In genomic region chr5:71882826-71883744, GRCh38 we compare ENCODE assay signal across 16 cellular contexts.
DNase-seq lines count a peak whose midpoint lies in the region; ATAC-seq and TF ChIP-seq lines count a peak whose summit lies in the region.
"Had no signal": no experiment of that assay in that cellular context is flagged by ENCODE, and none has a peak within 500 bp of the region (broad histone marks: within the 10 kb centered on the region; RNA-seq: fewer than 3 reads in every experiment).

No MANE protein-coding gene starts in this region.

- no peak overlapping the region for H3K4me3 ChIP-seq in mammary epithelial cell (replicated peaks in 1 of 3; ENCODE audit: insufficient read depth in 1 of 3, low read depth in 2 of 3, low read length in 3 of 3)
- no peak overlapping the region for H3K4me3 ChIP-seq in SK-N-SH (ENCODE audit: low read depth in 2 of 2, low read length in 1 of 2)
- H3K4me3 ChIP-seq in thoracic aorta: no peak overlapping the region
- H3K4me3 ChIP-seq: esophagus squamous epithelium had no signal

- TF ChIP-seq CTCF in mammary epithelial cell (conservative IDR thresholded peaks at IDR 0.05 in 1 of 2, IDR thresholded peaks at IDR 0.05 in 1 of 2; ENCODE audit: extremely low read depth in 1 of 2, insufficient read depth in 1 of 2, low read depth in 1 of 2, low read length in 2 of 2) (no peak), MCF 10A (IDR thresholded peaks at IDR 0.05; ENCODE audit: unreplicated experiment) (no peak), SK-N-SH (IDR thresholded peaks at IDR 0.05) (0 out of 2 replicates have a peak, but pooled peaks have one; percentile 15), glutamatergic neuron (IDR thresholded peaks at IDR 0.05; ENCODE audit: partially characterized antibody, unreplicated experiment) (no peak), thoracic aorta (IDR thresholded peaks at IDR 0.05) (no peak)

- intact Hi-C loops in mammary epithelial cell (cut with micrococcal nuclease) (no loop called here), MCF 10A (cut with micrococcal nuclease) (no loop called here)

- in situ Hi-C loops in mammary epithelial cell (cut with MboI; ENCODE audit: low sequenced_read_pairs in 2 of 2): no loop called here

- H3K27me3 Mint-ChIP-seq in MCF 10A (ENCODE audit: insufficient read depth, unreplicated experiment): no peaks in the 10 kb centered on the region
- H3K27me3 Mint-ChIP-seq in glutamatergic neuron (ENCODE audit: unreplicated experiment): no peaks in the 10 kb centered on the region

- H3K27me3 ChIP-seq in mammary epithelial cell (ENCODE audit: insufficient read depth, low read length) (no peaks in the 10 kb centered on the region), SK-N-SH (ENCODE audit: insufficient read depth) (no peaks in the 10 kb centered on the region), thoracic aorta (replicated peaks; ENCODE audit: insufficient read depth) (no peaks in the 10 kb centered on the region)

- H3K79me2 ChIP-seq in mammary epithelial cell (ENCODE audit: insufficient read depth, low read length) (no peaks in the 10 kb centered on the region), SK-N-SH (ENCODE audit: insufficient read depth) (no peaks in the 10 kb centered on the region)

- H3K27ac ChIP-seq in mammary epithelial cell (ENCODE audit: insufficient read depth, low read depth, low read length) (no peak overlapping the region), SK-N-SH (ENCODE audit: low read depth in 2 of 2, low read length in 1 of 2) (peak overlapping the region in 1 of 2 experiments; percentile 18; a peak in 1 of 4 replicates), thoracic aorta (peak overlapping the region; percentile 13 to 33)

- peak in 1 of 2 experiments; percentile 45; a peak in 1 of 4 replicates for TF ChIP-seq EP300 in SK-N-SH (IDR thresholded peaks at IDR 0.05; ENCODE audit: borderline replicate concordance in 1 of 2, low read depth in 1 of 2, low read length in 1 of 2)

- BruUV-seq in mammary epithelial cell (replicated peaks; lab: Mats Ljungman, UMichigan): no TSS peak
- no TSS peak for BruUV-seq in MCF 10A (replicated peaks; lab: Mats Ljungman, UMichigan)

- H3K9me2 ChIP-seq in SK-N-SH: no peaks in the 10 kb centered on the region

- H3K9ac ChIP-seq in mammary epithelial cell (ENCODE audit: insufficient read depth, low read length) (no peak overlapping the region), SK-N-SH (no peak overlapping the region)

- dilution Hi-C loops in mammary epithelial cell (cut with HindIII; ENCODE audit: low sequenced_read_pairs): no loop called here

- 79% methylated on average over 10 of the region's 10 CpGs for WGBS in mammary epithelial cell (ENCODE audit: low coverage, missing lambda C conversion rate)
- WGBS in SK-N-SH (ENCODE audit: low lambda C conversion rate): 41% methylated on average over 6 of the region's 10 CpGs

- H3K36me3 Mint-ChIP-seq in MCF 10A (ENCODE audit: insufficient read depth, unreplicated experiment) (no peaks in the 10 kb centered on the region), glutamatergic neuron (ENCODE audit: unreplicated experiment) (no peaks in the 10 kb centered on the region)
- H3K36me3 Mint-ChIP-seq: naive thymus-derived CD4-positive, alpha-beta T cell had no signal

- H3K36me3 ChIP-seq in mammary epithelial cell (ENCODE audit: insufficient read depth, low read length) (no peaks in the 10 kb centered on the region), SK-N-SH (replicated peaks in 1 of 2; ENCODE audit: control insufficient read depth in 1 of 2, insufficient read depth in 2 of 2, low read length in 1 of 2) (no peaks in the 10 kb centered on the region), thoracic aorta (no peaks in the 10 kb centered on the region)
- H3K36me3 ChIP-seq: esophagus squamous epithelium had no signal

- H3K4me1 ChIP-seq in mammary epithelial cell (ENCODE audit: insufficient read depth, low read length) (peaks cover 2% of the 10 kb centered on the region), SK-N-SH (ENCODE audit: control insufficient read depth in 1 of 2, insufficient read depth in 2 of 2, low read depth in 1 of 2, low read length in 1 of 2) (peaks cover 9 to 11% of the 10 kb centered on the region in 2 experiments; a peak in 2 of 4 replicates), thoracic aorta (ENCODE audit: control insufficient read depth in 1 of 2, low read depth in 2 of 2) (peaks cover 7 to 20% of the 10 kb centered on the region in 2 donors)

- H3K27ac Mint-ChIP-seq in MCF 10A (ENCODE audit: low read depth, unreplicated experiment): no peak overlapping the region
- H3K27ac Mint-ChIP-seq in glutamatergic neuron (ENCODE audit: unreplicated experiment): peak overlapping the region; percentile 83
- H3K27ac Mint-ChIP-seq: B cell; naive thymus-derived CD4-positive, alpha-beta T cell; T-helper 17 cell had no signal

- no peak overlapping the region for H3K4me2 ChIP-seq in mammary epithelial cell (ENCODE audit: insufficient read depth, low read depth, low read length)
- H3K4me2 ChIP-seq in SK-N-SH: peak overlapping the region; percentile 50

- H3K9me3 ChIP-seq in mammary epithelial cell (replicated peaks; ENCODE audit: insufficient read depth, low read length) (no peaks in the 10 kb centered on the region), SK-N-SH (no peaks in the 10 kb centered on the region), thoracic aorta (no peaks in the 10 kb centered on the region)
- H3K9me3 ChIP-seq: esophagus squamous epithelium had no signal

- H3K9me3 Mint-ChIP-seq in MCF 10A (ENCODE audit: unreplicated experiment): peaks cover 2% of the 10 kb centered on the region
- H3K9me3 Mint-ChIP-seq in glutamatergic neuron (ENCODE audit: unreplicated experiment): peaks cover 3% of the 10 kb centered on the region

- POLR2A ChIA-PET in MCF 10A (lab: Yijun Ruan, JAX): interaction anchor here (1.5 kb wide), 1 partner anchor 10 kb away, joined by 3 read pairs; no protein-coding TSS in a partner anchor
- POLR2A ChIA-PET in SK-N-SH (lab: Yijun Ruan, JAX): no interaction called here

- H2AFZ ChIP-seq in mammary epithelial cell (ENCODE audit: low read depth, low read length) (no peak overlapping the region), SK-N-SH (ENCODE audit: low read depth) (no peak overlapping the region)

- no peaks in the 10 kb centered on the region for H3F3A ChIP-seq in SK-N-SH (replicated peaks; ENCODE audit: insufficient read depth)

- H4K20me1 ChIP-seq in mammary epithelial cell (ENCODE audit: insufficient read depth, low read length) (no peaks in the 10 kb centered on the region), SK-N-SH (ENCODE audit: insufficient read depth) (no peaks in the 10 kb centered on the region)

- ATAC-seq in thoracic aorta (ENCODE audit: insufficient number of reproducible peaks, low FRiP score, low read depth) (no peak), GM21367 (IDR thresholded peaks at IDR 0.05; ENCODE audit: unreplicated experiment) (no peak)
- ATAC-seq: naive thymus-derived CD4-positive, alpha-beta T cell; T-helper 17 cell had no signal

- H3K4me1 Mint-ChIP-seq in MCF 10A (ENCODE audit: insufficient read depth, unreplicated experiment): no peaks in the 10 kb centered on the region
- H3K4me1 Mint-ChIP-seq in glutamatergic neuron (ENCODE audit: low read depth, unreplicated experiment): peaks cover 22% of the 10 kb centered on the region
- H3K4me1 Mint-ChIP-seq: T-helper 17 cell had no signal

- 0 out of 2 replicates have a peak, but pooled peaks have one; percentile 1 for TF ChIP-seq RAD21 in SK-N-SH (IDR thresholded peaks at IDR 0.05; ENCODE audit: low read length)

- no peak overlapping the region for H3K4me3 Mint-ChIP-seq in MCF 10A (ENCODE audit: unreplicated experiment)
- H3K4me3 Mint-ChIP-seq in glutamatergic neuron (ENCODE audit: unreplicated experiment): peak overlapping the region; percentile 13
- H3K4me3 Mint-ChIP-seq: B cell; naive thymus-derived CD4-positive, alpha-beta T cell; T-helper 17 cell had no signal

- DNase-seq in mammary epithelial cell (peak; percentile 41), MCF 10A (ENCODE audit: unreplicated experiment) (no peak), SK-N-SH (peak; percentile 50), glutamatergic neuron (no peak), thoracic aorta (ENCODE audit: low spot score) (no peak), midbrain (lab: John Stamatoyannopoulos, UW) (no peak), NCI-H2107 (lab: John Stamatoyannopoulos, UW) (no peak)
- DNase-seq: activated effector memory CD4-positive, alpha-beta T cell treated with anti-CD3 and anti-CD28 coated beads, Interleukin-2, amount 50 U/mL, for 16 hours; esophagus squamous epithelium; naive thymus-derived CD4-positive, alpha-beta T cell; NCI-H1105 treated with DMSO at 0.1 percent for 48 hours; stimulated activated CD4-positive, alpha-beta T cell treated with anti-CD3 and anti-CD28 coated beads, Interleukin-12 subunit alpha, Interleukin-12 subunit beta, amount 100 ng/mL, for 4 hours; stimulated activated CD8-positive, alpha-beta memory T cell treated with anti-CD3 and anti-CD28 coated beads, Interleukin-4, amount 100 ng/mL, for 48 hours; T-helper 17 cell had no signal

- CTCF ChIA-PET in mammary epithelial cell (lab: Charles Lee; ENCODE audit: low non-redundant PET) (no interaction called here), MCF 10A (lab: Yijun Ruan, JAX) (interaction anchor here (0.6 kb wide), 1 partner anchor 11 kb away, joined by 3 read pairs; no protein-coding TSS in a partner anchor), SK-N-SH (lab: Yijun Ruan, JAX) (interaction anchor here (0.8 to 1.3 kb wide), 3 partner anchors 8 to 251 kb away, joined by 3 read pairs; no protein-coding TSS in a partner anchor)

TF ChIP-seq in SK-N-SH, 30 proteins besides CTCF, POLR2A, EP300 and RAD21:
- no peak for TF ChIP-seq SIN3A (IDR thresholded peaks at IDR 0.05; ENCODE audit: borderline replicate concordance, low read depth, low read length)
- TF ChIP-seq MAX (IDR thresholded peaks at IDR 0.05; ENCODE audit: low read depth): no peak
- TF ChIP-seq FOXJ3 (CRISPR knock-in tag; IDR thresholded peaks at IDR 0.05): no peak
- TF ChIP-seq RXRA (IDR thresholded peaks at IDR 0.05; ENCODE audit: borderline replicate concordance, low read depth): no peak
- no peak for TF ChIP-seq NRF1 (IDR thresholded peaks at IDR 0.05; ENCODE audit: low read depth, low read length)
- peak; percentile 61; the same call in 1 of the 2 replicates for TF ChIP-seq TCF12 (IDR thresholded peaks at IDR 0.05)
- no peak for TF ChIP-seq FOSL2 (IDR thresholded peaks at IDR 0.05; ENCODE audit: borderline replicate concordance, low read depth)
- TF ChIP-seq CHD2 (IDR thresholded peaks at IDR 0.05; ENCODE audit: low read length, partially characterized antibody): no peak
- TF ChIP-seq RFX5 (IDR thresholded peaks at IDR 0.05; ENCODE audit: low read length): no peak
- peak; percentile 36; the same call in 1 of the 2 replicates for TF ChIP-seq GATA2 (CRISPR knock-in tag; IDR thresholded peaks at IDR 0.05)
- TF ChIP-seq TEAD4 (IDR thresholded peaks at IDR 0.05; ENCODE audit: borderline replicate concordance, insufficient read depth): no peak
- TF ChIP-seq RCOR1 (IDR thresholded peaks at IDR 0.05; ENCODE audit: low read length): 0 out of 2 replicates have a peak, but pooled peaks have one; percentile 8

Comparison
In these comparisons a context has a peak if more than half of its experiments do, and no peak if none do; other contexts are left out.
1. DNase-seq: peak in mammary epithelial cell (single experiment) and SK-N-SH (single experiment); none in MCF 10A (single experiment), glutamatergic neuron (single experiment), thoracic aorta (single experiment), midbrain (single experiment) and NCI-H2107 (single experiment).